In genomic region chr1:96565546-96565945, GRCh38 we compare ENCODE assay signal across 21 cellular contexts.
"Had no signal": no experiment of that assay in that cellular context is flagged by ENCODE, and none has a peak within 500 bp of the region (broad histone marks: within the 10 kb centered on the region; RNA-seq: fewer than 3 reads in every experiment).

No MANE protein-coding gene starts in this region.

- H3K9me3 Mint-ChIP-seq: activated CD4-positive, alpha-beta memory T cell treated with anti-CD3 and anti-CD28 coated beads for 36 hours; effector memory CD8-positive, alpha-beta T cell had no signal

- H3K4me1 Mint-ChIP-seq: activated CD4-positive, alpha-beta T cell treated with anti-CD3 and anti-CD28 coated beads for 36 hours had no signal

- H3K4me3 Mint-ChIP-seq: activated CD4-positive, alpha-beta memory T cell treated with anti-CD3 and anti-CD28 coated beads for 36 hours; activated CD4-positive, alpha-beta T cell treated with anti-CD3 and anti-CD28 coated beads for 36 hours; activated naive CD8-positive, alpha-beta T cell; effector memory CD8-positive, alpha-beta T cell; nephron progenitor cell; WTC11 had no signal

- H3K36me3 Mint-ChIP-seq: activated CD4-positive, alpha-beta memory T cell treated with anti-CD3 and anti-CD28 coated beads for 36 hours; activated naive CD8-positive, alpha-beta T cell had no signal

- H3K27me3 Mint-ChIP-seq: activated CD4-positive, alpha-beta T cell treated with anti-CD3 and anti-CD28 coated beads for 36 hours; effector memory CD8-positive, alpha-beta T cell had no signal

- ATAC-seq: activated CD4-positive, alpha-beta T cell treated with anti-CD3 and anti-CD28 coated beads for 36 hours; effector memory CD8-positive, alpha-beta T cell; left lobe of liver; upper lobe of right lung; WTC11 had no signal

- H3K27ac Mint-ChIP-seq: activated CD4-positive, alpha-beta memory T cell treated with anti-CD3 and anti-CD28 coated beads for 36 hours; activated CD4-positive, alpha-beta T cell treated with anti-CD3 and anti-CD28 coated beads for 36 hours; activated naive CD8-positive, alpha-beta T cell; effector memory CD8-positive, alpha-beta T cell; nephron progenitor cell; WTC11 had no signal

- H3K4me3 ChIP-seq: cardiac muscle cell, esophagus squamous epithelium, lung, upper lobe of right lung had no signal

- DNase-seq: activated CD4-positive, alpha-beta memory T cell treated with anti-CD3 and anti-CD28 coated beads for 36 hours; activated CD4-positive, alpha-beta T cell treated with anti-CD3 and anti-CD28 coated beads for 36 hours; activated T-cell treated with anti-CD3 and anti-CD28 coated beads for 4 hours; amniotic stem cell; effector memory CD8-positive, alpha-beta T cell; esophagus squamous epithelium; foreskin melanocyte; hypothalamus; kidney; nephron progenitor cell; nucleus accumbens; stimulated activated CD4-positive, alpha-beta T cell treated with anti-CD3 and anti-CD28 coated beads, Interleukin-12 subunit alpha, Interleukin-12 subunit beta, amount 100 ng/mL, for 4 hours; stimulated activated CD4-positive, alpha-beta T cell treated with anti-CD3 and anti-CD28 coated beads, Interleukin-1b, Interleukin-23, amount 100 ng/mL, for 48 hours; stimulated activated CD8-positive, alpha-beta memory T cell treated with anti-CD3 and anti-CD28 coated beads, Interleukin-4, amount 100 ng/mL, for 48 hours; stimulated activated naive CD4-positive, alpha-beta T cell; upper lobe of right lung had no signal
